In genomic region chr17:7060165-7060890, GRCh38 we compare ENCODE assay signal across 10 cellular contexts. TPM values are rescaled to one million over a fixed set of nuclear protein-coding genes. Genes with fewer than 3 reads are reported as not detected.
A peak's percentile ranks its signal among the peaks of the same experiment; 100 is the strongest.
DNase-seq lines count a peak whose midpoint lies in the region; ATAC-seq and TF ChIP-seq lines count a peak whose summit lies in the region.
"Had no signal": no experiment of that assay in that cellular context is flagged by ENCODE, and none has a peak within 500 bp of the region (broad histone marks: within the 10 kb centered on the region; RNA-seq: fewer than 3 reads in every experiment).

No MANE protein-coding gene starts in this region.

- H3K4me3 ChIP-seq in fibroblast of mammary gland (ENCODE audit: control insufficient read depth, low read depth, low read length), result no peak overlapping the region
- no peak overlapping the region for H3K4me3 ChIP-seq in vagina

- H3K36me3 Mint-ChIP-seq in activated B cell treated with CpG ODN at 0.5 μM for 24 hours (ENCODE audit: low read depth), result no peaks in the 10 kb centered on the region
- H3K36me3 Mint-ChIP-seq in stimulated activated effector memory CD8-positive, alpha-beta T cell treated with anti-CD3 and anti-CD28 coated beads, Interleukin-12 subunit alpha, Interleukin-12 subunit beta, amount 100 ng/mL, for 72 hours, result peaks cover 5% of the 10 kb centered on the region
- H3K36me3 Mint-ChIP-seq: memory B cell had no signal

- CTCF ChIA-PET in activated B cell treated with CpG ODN at 0.5 μM for 24 hours (lab: Charles Lee), result no interaction called here

- ATAC-seq in activated CD4-positive, CD25-positive, alpha-beta regulatory T cell treated with anti-CD3 and anti-CD28 coated beads, Interleukin-2, amount 50 U/mL, for 24 hours, result peak; percentile 85 to 91
- ATAC-seq in activated B cell treated with CpG ODN at 0.5 μM for 24 hours (ENCODE audit: low read depth) (peak; percentile 14), HG03520 (IDR thresholded peaks at IDR 0.05; ENCODE audit: unreplicated experiment) (no peak)
- ATAC-seq in stimulated activated effector memory CD8-positive, alpha-beta T cell treated with anti-CD3 and anti-CD28 coated beads, Interleukin-12 subunit alpha, Interleukin-12 subunit beta, amount 100 ng/mL, for 72 hours, result peak; percentile 90

- no peak for DNase-seq in activated CD4-positive, CD25-positive, alpha-beta regulatory T cell treated with anti-CD3 and anti-CD28 coated beads, Interleukin-2, amount 50 U/mL, for 72 hours
- DNase-seq in activated B cell treated with CpG ODN at 0.5 μM for 24 hours (no peak), fibroblast of mammary gland (ENCODE audit: low read depth) (peak; percentile 87), vagina (ENCODE audit: extremely low spot score in 2 of 2) (no peak), NCI-H526 treated with DMSO at 0.1 percent for 48 hours (lab: John Stamatoyannopoulos, UW) (no peak)
- peak in 1 of 2 donors; percentile 21 for DNase-seq in stimulated activated effector memory CD8-positive, alpha-beta T cell treated with anti-CD3 and anti-CD28 coated beads, Interleukin-12 subunit alpha, Interleukin-12 subunit beta, amount 100 ng/mL, for 72 hours (ENCODE audit: low spot score in 2 of 2)
- DNase-seq: NCI-H1105 had no signal

- no peak for TF ChIP-seq POLR2A in vagina (IDR thresholded peaks at IDR 0.05)

- H3K36me3 ChIP-seq in vagina, result no peaks in the 10 kb centered on the region

- peaks cover 24% of the 10 kb centered on the region for H3K27me3 Mint-ChIP-seq in activated B cell treated with CpG ODN at 0.5 μM for 24 hours

- no peak overlapping the region for H3K4me3 Mint-ChIP-seq in activated B cell treated with CpG ODN at 0.5 μM for 24 hours
- peak overlapping the region; percentile 22 for H3K4me3 Mint-ChIP-seq in stimulated activated effector memory CD8-positive, alpha-beta T cell treated with anti-CD3 and anti-CD28 coated beads, Interleukin-12 subunit alpha, Interleukin-12 subunit beta, amount 100 ng/mL, for 72 hours
- H3K4me3 Mint-ChIP-seq: memory B cell had no signal

- H3K27me3 ChIP-seq in vagina, result no peaks in the 10 kb centered on the region

- H3K27ac Mint-ChIP-seq in activated B cell treated with CpG ODN at 0.5 μM for 24 hours, result no peak overlapping the region
- peak overlapping the region; percentile 86 for H3K27ac Mint-ChIP-seq in stimulated activated effector memory CD8-positive, alpha-beta T cell treated with anti-CD3 and anti-CD28 coated beads, Interleukin-12 subunit alpha, Interleukin-12 subunit beta, amount 100 ng/mL, for 72 hours
- H3K27ac Mint-ChIP-seq: memory B cell had no signal

- intact Hi-C loops in activated B cell treated with CpG ODN at 0.5 μM for 24 hours (cut with micrococcal nuclease), result no loop called here
- intact Hi-C loops in vagina (cut with DNase I), result loop anchor here (5.0 kb wide), 1 partner anchor 1898 kb away; no protein-coding TSS in a partner anchor

- H3K9me3 ChIP-seq in vagina, result no peaks in the 10 kb centered on the region

- H3K27ac ChIP-seq in vagina, result no peak overlapping the region

- H3K9me3 Mint-ChIP-seq in activated B cell treated with CpG ODN at 0.5 μM for 24 hours, result no peaks in the 10 kb centered on the region
- no peaks in the 10 kb centered on the region for H3K9me3 Mint-ChIP-seq in stimulated activated effector memory CD8-positive, alpha-beta T cell treated with anti-CD3 and anti-CD28 coated beads, Interleukin-12 subunit alpha, Interleukin-12 subunit beta, amount 100 ng/mL, for 72 hours
- H3K9me3 Mint-ChIP-seq: memory B cell had no signal

- TF ChIP-seq CTCF in activated B cell treated with CpG ODN at 0.5 μM for 24 hours (IDR thresholded peaks at IDR 0.05), result no peak
- TF ChIP-seq CTCF in fibroblast of mammary gland (conservative IDR thresholded peaks at IDR 0.05; ENCODE audit: control insufficient read depth, insufficient read depth, low read depth, low read length), result no peak
- no peak for TF ChIP-seq CTCF in vagina (IDR thresholded peaks at IDR 0.05)

- H3K4me1 ChIP-seq in vagina, result no peaks in the 10 kb centered on the region

- POLR2A ChIA-PET in activated B cell treated with CpG ODN at 0.5 μM for 24 hours (lab: Charles Lee), result interaction anchor here (1.5 kb wide), 1 partner anchor 73 kb away, joined by 20 read pairs; no protein-coding TSS in a partner anchor

- peaks cover 2% of the 10 kb centered on the region for H3K4me1 Mint-ChIP-seq in activated B cell treated with CpG ODN at 0.5 μM for 24 hours
- H3K4me1 Mint-ChIP-seq in stimulated activated effector memory CD8-positive, alpha-beta T cell treated with anti-CD3 and anti-CD28 coated beads, Interleukin-12 subunit alpha, Interleukin-12 subunit beta, amount 100 ng/mL, for 72 hours, result peaks cover 20% of the 10 kb centered on the region
- H3K4me1 Mint-ChIP-seq: memory B cell had no signal

RNA-seq across cellular contexts. Expression of gene SLC16A11, which starts 16.4 kb away (rescaled TPM):
- total RNA-seq in activated B cell treated with CpG ODN at 0.5 μM for 24 hours (3.6 and 4.2 TPM in 2 replicates), vagina (not detected)

RNA-seq across cellular contexts. Expression of gene CLEC10A, which starts 19.7 kb away (rescaled TPM):
- not detected in 2 replicates for total RNA-seq in activated B cell treated with CpG ODN at 0.5 μM for 24 hours
- 3.7 TPM for total RNA-seq in vagina

RNA-seq across cellular contexts. Expression of gene SLC16A13, which starts 24.5 kb away (rescaled TPM):
- 10.4 and 11.8 TPM in 2 replicates for total RNA-seq in activated B cell treated with CpG ODN at 0.5 μM for 24 hours
- 2.0 TPM for total RNA-seq in vagina

RNA-seq across cellular contexts. Expression of gene BCL6B, which starts 37.5 kb away (rescaled TPM):
- 0.31 and 0.88 TPM in 2 replicates for total RNA-seq in activated B cell treated with CpG ODN at 0.5 μM for 24 hours
- total RNA-seq in vagina, result 10.1 TPM

RNA-seq across cellular contexts. Expression of gene RNASEK, which starts 47.9 kb away (rescaled TPM):
- 130 and 140 TPM in 2 replicates for total RNA-seq in activated B cell treated with CpG ODN at 0.5 μM for 24 hours
- 155 TPM for total RNA-seq in vagina
